ENCODE assay signal across 10 cellular contexts in the genomic region with DNA sequence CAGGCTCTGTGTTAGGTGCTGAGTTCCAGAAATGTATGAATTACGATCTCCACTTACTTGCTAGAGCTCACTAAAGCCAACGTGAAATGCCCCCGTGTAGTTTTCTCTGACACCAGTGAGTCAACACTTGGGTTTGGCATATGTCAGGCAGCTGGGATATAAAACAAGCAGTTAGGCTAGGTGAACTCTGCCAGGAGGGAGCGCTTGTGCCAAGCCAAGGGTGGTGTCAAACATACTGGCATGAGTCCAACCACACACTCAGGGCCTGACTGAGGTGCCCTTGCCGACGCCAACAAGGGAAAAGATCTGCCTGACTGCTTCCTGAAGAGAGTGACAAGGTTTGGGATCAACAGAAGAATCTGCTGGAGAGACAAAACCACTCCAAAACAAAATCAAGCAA.
DNase-seq lines count a peak whose midpoint lies in the region; ATAC-seq and TF ChIP-seq lines count a peak whose summit lies in the region.
"Had no signal": no experiment of that assay in that cellular context is flagged by ENCODE, and none has a peak within 500 bp of the region (broad histone marks: within the 10 kb centered on the region; RNA-seq: fewer than 3 reads in every experiment).

No MANE protein-coding gene starts in this region.

- H3K4me1 Mint-ChIP-seq in MCF 10A (ENCODE audit: insufficient read depth, unreplicated experiment): peaks cover 15% of the 10 kb centered on the region
- peaks cover 5% of the 10 kb centered on the region for H3K4me1 Mint-ChIP-seq in GM23338

- no peak overlapping the region for H2AFZ ChIP-seq in GM23338

- no TSS peak for BruUV-seq in MCF 10A (replicated peaks; lab: Mats Ljungman, UMichigan)

- TF ChIP-seq CTCF in MCF 10A (IDR thresholded peaks at IDR 0.05; ENCODE audit: unreplicated experiment) (no peak), GM23338 (conservative IDR thresholded peaks at IDR 0.05; ENCODE audit: low read depth in 2 of 2) (no peak)

- no peak overlapping the region for H3K4me2 ChIP-seq in GM23338

- DNase-seq in DMS53 (lab: John Stamatoyannopoulos, UW): peak; percentile 92
- DNase-seq in NCI-H2107 treated with DMSO at 0.1 percent for 48 hours (lab: John Stamatoyannopoulos, UW; ENCODE audit: unreplicated experiment): peak; percentile 79
- DNase-seq in MCF 10A (ENCODE audit: unreplicated experiment): peak; percentile 92
- peak; percentile 30 for DNase-seq in medulla oblongata (ENCODE audit: extremely low spot score)
- no peak for DNase-seq in SKM-1 (lab: John Stamatoyannopoulos, UW; ENCODE audit: unreplicated experiment)
- no peak for DNase-seq in GM23338 (ENCODE audit: low spot score)
- DNase-seq in UCSD-AML1 (lab: John Stamatoyannopoulos, UW; ENCODE audit: unreplicated experiment): no peak
- DNase-seq: activated T-cell treated with anti-CD3 and anti-CD28 coated beads for 4 hours, HFFc6 had no signal

- H3K36me3 ChIP-seq in GM23338 (ENCODE audit: insufficient read depth): no peaks in the 10 kb centered on the region

- H3F3A ChIP-seq in GM23338 (replicated peaks; ENCODE audit: low read depth): no peaks in the 10 kb centered on the region

- H3K4me3 ChIP-seq in GM23338: no peak overlapping the region

- no peaks in the 10 kb centered on the region for H3K79me2 ChIP-seq in GM23338 (replicated peaks; ENCODE audit: insufficient read depth)

- H3K27me3 Mint-ChIP-seq in MCF 10A (ENCODE audit: insufficient read depth, unreplicated experiment): no peaks in the 10 kb centered on the region
- peaks cover 6% of the 10 kb centered on the region for H3K27me3 Mint-ChIP-seq in GM23338 (ENCODE audit: insufficient read depth, low read depth, poor library complexity)

- ATAC-seq in GM23338 (no peak), HG03097 (IDR thresholded peaks at IDR 0.05; ENCODE audit: low FRiP score, unreplicated experiment) (no peak)

- H3K36me3 Mint-ChIP-seq in MCF 10A (ENCODE audit: insufficient read depth, unreplicated experiment) (no peaks in the 10 kb centered on the region), GM23338 (ENCODE audit: low read depth) (no peaks in the 10 kb centered on the region)

- H3K27me3 ChIP-seq in GM23338 (ENCODE audit: insufficient read depth): no peaks in the 10 kb centered on the region

- intact Hi-C loops in MCF 10A (cut with micrococcal nuclease): loop anchor here (2.0 kb wide), 1 partner anchor 218 kb away; no protein-coding TSS in a partner anchor

- H3K4me1 ChIP-seq in GM23338 (ENCODE audit: insufficient read depth): no peaks in the 10 kb centered on the region

- CTCF ChIA-PET in MCF 10A (lab: Yijun Ruan, JAX): interaction anchor here (0.6 to 2.7 kb wide), 9 partner anchors 22 to 358 kb away, joined by 3 to 10 read pairs (median 3); no protein-coding TSS in a partner anchor

- no peaks in the 10 kb centered on the region for H3K9me3 Mint-ChIP-seq in MCF 10A (ENCODE audit: unreplicated experiment)
- no peaks in the 10 kb centered on the region for H3K9me3 Mint-ChIP-seq in GM23338
- H3K9me3 Mint-ChIP-seq: HFFc6 had no signal

- no peak overlapping the region for H3K27ac ChIP-seq in GM23338 (ENCODE audit: low read depth)

- POLR2A ChIA-PET in MCF 10A (lab: Yijun Ruan, JAX): no interaction called here

- peaks cover 6% of the 10 kb centered on the region for H3K9me2 ChIP-seq in GM23338 (ENCODE audit: insufficient read depth)

- no peak overlapping the region for H3K4me3 Mint-ChIP-seq in MCF 10A (ENCODE audit: unreplicated experiment)
- H3K4me3 Mint-ChIP-seq in GM23338: no peak overlapping the region
- H3K4me3 Mint-ChIP-seq: HFFc6 had no signal

- H3K27ac Mint-ChIP-seq in MCF 10A (ENCODE audit: low read depth, unreplicated experiment): peak overlapping the region; percentile 54
- H3K27ac Mint-ChIP-seq in GM23338: no peak overlapping the region
- H3K27ac Mint-ChIP-seq: HFFc6 had no signal

- no peaks in the 10 kb centered on the region for H4K20me1 ChIP-seq in GM23338 (replicated peaks; ENCODE audit: insufficient read depth)

TF ChIP-seq in GM23338, 12 proteins besides CTCF, POLR2A, EP300 and RAD21:
- no peak for TF ChIP-seq POLR2AphosphoS5 (IDR thresholded peaks at IDR 0.05; ENCODE audit: low read depth)
- TF ChIP-seq, protein P1, sequence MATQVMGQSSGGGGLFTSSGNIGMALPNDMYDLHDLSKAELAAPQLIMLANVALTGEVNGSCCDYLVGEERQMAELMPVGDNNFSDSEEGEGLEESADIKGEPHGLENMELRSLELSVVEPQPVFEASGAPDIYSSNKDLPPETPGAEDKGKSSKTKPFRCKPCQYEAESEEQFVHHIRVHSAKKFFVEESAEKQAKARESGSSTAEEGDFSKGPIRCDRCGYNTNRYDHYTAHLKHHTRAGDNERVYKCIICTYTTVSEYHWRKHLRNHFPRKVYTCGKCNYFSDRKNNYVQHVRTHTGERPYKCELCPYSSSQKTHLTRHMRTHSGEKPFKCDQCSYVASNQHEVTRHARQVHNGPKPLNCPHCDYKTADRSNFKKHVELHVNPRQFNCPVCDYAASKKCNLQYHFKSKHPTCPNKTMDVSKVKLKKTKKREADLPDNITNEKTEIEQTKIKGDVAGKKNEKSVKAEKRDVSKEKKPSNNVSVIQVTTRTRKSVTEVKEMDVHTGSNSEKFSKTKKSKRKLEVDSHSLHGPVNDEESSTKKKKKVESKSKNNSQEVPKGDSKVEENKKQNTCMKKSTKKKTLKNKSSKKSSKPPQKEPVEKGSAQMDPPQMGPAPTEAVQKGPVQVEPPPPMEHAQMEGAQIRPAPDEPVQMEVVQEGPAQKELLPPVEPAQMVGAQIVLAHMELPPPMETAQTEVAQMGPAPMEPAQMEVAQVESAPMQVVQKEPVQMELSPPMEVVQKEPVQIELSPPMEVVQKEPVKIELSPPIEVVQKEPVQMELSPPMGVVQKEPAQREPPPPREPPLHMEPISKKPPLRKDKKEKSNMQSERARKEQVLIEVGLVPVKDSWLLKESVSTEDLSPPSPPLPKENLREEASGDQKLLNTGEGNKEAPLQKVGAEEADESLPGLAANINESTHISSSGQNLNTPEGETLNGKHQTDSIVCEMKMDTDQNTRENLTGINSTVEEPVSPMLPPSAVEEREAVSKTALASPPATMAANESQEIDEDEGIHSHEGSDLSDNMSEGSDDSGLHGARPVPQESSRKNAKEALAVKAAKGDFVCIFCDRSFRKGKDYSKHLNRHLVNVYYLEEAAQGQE (IDR thresholded peaks at IDR 0.05; ENCODE audit: unreplicated experiment): no peak
- TF ChIP-seq EZH2 (IDR thresholded peaks at IDR 0.05; ENCODE audit: low read depth, unreplicated experiment): no peak
- no peak for TF ChIP-seq JUNB (IDR thresholded peaks at IDR 0.05; ENCODE audit: unreplicated experiment)

Comparison
In these comparisons a context has a peak if more than half of its experiments do, and no peak if none do; other contexts are left out.
1. DNase-seq: peak in DMS53 (single experiment), NCI-H2107 treated with DMSO at 0.1 percent for 48 hours (single experiment), MCF 10A (single experiment) and medulla oblongata (single experiment); none in SKM-1 (single experiment), GM23338 (single experiment) and UCSD-AML1 (single experiment).